Comparison of ENCODE assay signal across 8 cellular contexts in genomic region chr15:72685925-72686794, GRCh38. TPM values are rescaled to one million over a fixed set of nuclear protein-coding genes. Genes with fewer than 3 reads are reported as not detected.
A peak's percentile ranks its signal among the peaks of the same experiment; 100 is the strongest.
DNase-seq lines count a peak whose midpoint lies in the region; ATAC-seq and TF ChIP-seq lines count a peak whose summit lies in the region.

TSS of gene BBS4 (plus strand) at chr15:72686207. CDS start at chr15:72686228, 21 bp downstream.
TSS of gene HIGD2B (minus strand) at chr15:72686182. CDS start at chr15:72676374, 9,808 bp downstream.

- no peaks in the 10 kb centered on the region for H3K36me3 Mint-ChIP-seq in CD4-positive, CD25-positive, alpha-beta regulatory T cell
- H3K36me3 Mint-ChIP-seq in activated CD8-positive, alpha-beta memory T cell treated with anti-CD3 and anti-CD28 coated beads, Interleukin-2, amount 10 ng/mL, durations not matched to agents 7 days and 5 days, result no peaks in the 10 kb centered on the region
- H3K36me3 Mint-ChIP-seq in stimulated activated effector memory CD8-positive, alpha-beta T cell treated with anti-CD3 and anti-CD28 coated beads, Interleukin-12 subunit alpha, Interleukin-12 subunit beta, amount 100 ng/mL, for 72 hours, result no peaks in the 10 kb centered on the region

- H3K9me3 ChIP-seq in CD4-positive, CD25-positive, alpha-beta regulatory T cell (ENCODE audit: control insufficient read depth in 2 of 2, low read length in 2 of 2), result no peaks in the 10 kb centered on the region
- H3K9me3 ChIP-seq in HUES48 (ENCODE audit: control insufficient read depth, insufficient read depth, low read length) (no peaks in the 10 kb centered on the region), muscle layer of duodenum (ENCODE audit: control insufficient read depth in 1 of 2, low read length in 2 of 2) (no peaks in the 10 kb centered on the region)

- no peaks in the 10 kb centered on the region for H3K27me3 Mint-ChIP-seq in CD4-positive, CD25-positive, alpha-beta regulatory T cell
- H3K27me3 Mint-ChIP-seq in activated CD8-positive, alpha-beta memory T cell treated with anti-CD3 and anti-CD28 coated beads, Interleukin-2, amount 10 ng/mL, durations not matched to agents 7 days and 5 days, result peaks cover under 1% of the 10 kb centered on the region

- H3K9me3 Mint-ChIP-seq in CD4-positive, CD25-positive, alpha-beta regulatory T cell, result no peaks in the 10 kb centered on the region
- no peaks in the 10 kb centered on the region for H3K9me3 Mint-ChIP-seq in activated CD8-positive, alpha-beta memory T cell treated with anti-CD3 and anti-CD28 coated beads, Interleukin-2, amount 10 ng/mL, durations not matched to agents 7 days and 5 days (ENCODE audit: low read depth)
- H3K9me3 Mint-ChIP-seq in stimulated activated effector memory CD8-positive, alpha-beta T cell treated with anti-CD3 and anti-CD28 coated beads, Interleukin-12 subunit alpha, Interleukin-12 subunit beta, amount 100 ng/mL, for 72 hours, result no peaks in the 10 kb centered on the region

- peak; percentile 95 for TF ChIP-seq POLR2A in erythroblast (IDR thresholded peaks at IDR 0.05; ENCODE audit: low read length)

- peak; percentile 80 to 94 (median 85) for DNase-seq in CD4-positive, CD25-positive, alpha-beta regulatory T cell
- peak; percentile 95 for DNase-seq in activated CD8-positive, alpha-beta memory T cell treated with anti-CD3 and anti-CD28 coated beads, Interleukin-2, amount 10 ng/mL, durations not matched to agents 7 days and 5 days
- DNase-seq in erythroblast (lab: John Stamatoyannopoulos, UW) (no peak), NCI-H1048 (lab: John Stamatoyannopoulos, UW) (no peak)
- peak; percentile 73 to 93 for DNase-seq in stimulated activated effector memory CD8-positive, alpha-beta T cell treated with anti-CD3 and anti-CD28 coated beads, Interleukin-12 subunit alpha, Interleukin-12 subunit beta, amount 100 ng/mL, for 72 hours (ENCODE audit: low spot score in 2 of 2)

- peak within 1 kb of the TSS; percentile 94 to 98 (median 95) for H3K27ac Mint-ChIP-seq in CD4-positive, CD25-positive, alpha-beta regulatory T cell
- peak within 1 kb of the TSS; percentile 95 for H3K27ac Mint-ChIP-seq in activated CD8-positive, alpha-beta memory T cell treated with anti-CD3 and anti-CD28 coated beads, Interleukin-2, amount 10 ng/mL, durations not matched to agents 7 days and 5 days
- peak within 1 kb of the TSS; percentile 99 for H3K27ac Mint-ChIP-seq in stimulated activated effector memory CD8-positive, alpha-beta T cell treated with anti-CD3 and anti-CD28 coated beads, Interleukin-12 subunit alpha, Interleukin-12 subunit beta, amount 100 ng/mL, for 72 hours

- H3K27me3 ChIP-seq in CD4-positive, CD25-positive, alpha-beta regulatory T cell (ENCODE audit: control insufficient read depth, insufficient read depth, low read length), result no peaks in the 10 kb centered on the region
- H3K27me3 ChIP-seq in HUES48 (ENCODE audit: control insufficient read depth, insufficient read depth, low read length) (no peaks in the 10 kb centered on the region), muscle layer of duodenum (ENCODE audit: low read depth, low read length) (no peaks in the 10 kb centered on the region)

- H3K4me3 Mint-ChIP-seq in CD4-positive, CD25-positive, alpha-beta regulatory T cell, result peak within 1 kb of the TSS; percentile 96 to 98 (median 98)
- H3K4me3 Mint-ChIP-seq in activated CD8-positive, alpha-beta memory T cell treated with anti-CD3 and anti-CD28 coated beads, Interleukin-2, amount 10 ng/mL, durations not matched to agents 7 days and 5 days, result peak within 1 kb of the TSS; percentile 91
- H3K4me3 Mint-ChIP-seq in stimulated activated effector memory CD8-positive, alpha-beta T cell treated with anti-CD3 and anti-CD28 coated beads, Interleukin-12 subunit alpha, Interleukin-12 subunit beta, amount 100 ng/mL, for 72 hours, result peak within 1 kb of the TSS; percentile 98

- H3K36me3 ChIP-seq in CD4-positive, CD25-positive, alpha-beta regulatory T cell (ENCODE audit: control insufficient read depth, insufficient read depth, low read length), result no peaks in the 10 kb centered on the region
- H3K36me3 ChIP-seq in HUES48 (ENCODE audit: control insufficient read depth, insufficient read depth, low read length), result no peaks in the 10 kb centered on the region
- no peaks in the 10 kb centered on the region for H3K36me3 ChIP-seq in muscle layer of duodenum (ENCODE audit: control insufficient read depth in 1 of 2, insufficient read depth in 2 of 2, low read length in 2 of 2)

- H3K27ac ChIP-seq in CD4-positive, CD25-positive, alpha-beta regulatory T cell (ENCODE audit: insufficient read depth, low read length, poor library complexity, severe bottlenecking), result peak within 1 kb of the TSS; percentile 84
- H3K27ac ChIP-seq in HUES48 (ENCODE audit: low read depth, low read length) (peak within 1 kb of the TSS; percentile 95), muscle layer of duodenum (ENCODE audit: low read length) (peak within 1 kb of the TSS; percentile 98)

- peak within 1 kb of the TSS; percentile 77 for H3K9ac ChIP-seq in HUES48 (ENCODE audit: low read depth, low read length)

- peak; percentile 96 to 98 for ATAC-seq in CD4-positive, CD25-positive, alpha-beta regulatory T cell (ENCODE audit: low read depth in 2 of 2)
- peak; percentile 98 for ATAC-seq in GM21390 (IDR thresholded peaks at IDR 0.05; ENCODE audit: unreplicated experiment)
- peak; percentile 97 for ATAC-seq in activated CD8-positive, alpha-beta memory T cell treated with anti-CD3 and anti-CD28 coated beads, Interleukin-2, amount 10 ng/mL, durations not matched to agents 7 days and 5 days
- ATAC-seq in stimulated activated effector memory CD8-positive, alpha-beta T cell treated with anti-CD3 and anti-CD28 coated beads, Interleukin-12 subunit alpha, Interleukin-12 subunit beta, amount 100 ng/mL, for 72 hours, result peak; percentile 98

- peaks cover 18% of the 10 kb centered on the region for H3K4me1 ChIP-seq in CD4-positive, CD25-positive, alpha-beta regulatory T cell (ENCODE audit: control insufficient read depth, insufficient read depth, low read length, poor library complexity, severe bottlenecking)
- no peaks in the 10 kb centered on the region for H3K4me1 ChIP-seq in HUES48 (ENCODE audit: control insufficient read depth, insufficient read depth, low read length)
- peaks cover 5 to 7% of the 10 kb centered on the region in 2 donors for H3K4me1 ChIP-seq in muscle layer of duodenum (ENCODE audit: control insufficient read depth in 1 of 2, insufficient read depth in 2 of 2, low read length in 2 of 2)

- CTCF ChIA-PET in activated CD8-positive, alpha-beta memory T cell treated with anti-CD3 and anti-CD28 coated beads, Interleukin-2, amount 10 ng/mL, durations not matched to agents 7 days and 5 days (lab: Charles Lee), result interaction anchor here (0.7 to 2.8 kb wide), 5 partner anchors 15 to 396 kb away, joined by 3 to 14 read pairs (median 7); no protein-coding TSS in a partner anchor

- H3K4me1 Mint-ChIP-seq in CD4-positive, CD25-positive, alpha-beta regulatory T cell, result peaks cover 10 to 23% (median 13%) of the 10 kb centered on the region in 4 donors
- peaks cover 16% of the 10 kb centered on the region for H3K4me1 Mint-ChIP-seq in activated CD8-positive, alpha-beta memory T cell treated with anti-CD3 and anti-CD28 coated beads, Interleukin-2, amount 10 ng/mL, durations not matched to agents 7 days and 5 days
- peaks cover 7% of the 10 kb centered on the region for H3K4me1 Mint-ChIP-seq in stimulated activated effector memory CD8-positive, alpha-beta T cell treated with anti-CD3 and anti-CD28 coated beads, Interleukin-12 subunit alpha, Interleukin-12 subunit beta, amount 100 ng/mL, for 72 hours

- peak within 1 kb of the TSS; percentile 97 for H3K4me3 ChIP-seq in CD4-positive, CD25-positive, alpha-beta regulatory T cell (ENCODE audit: low read depth, low read length)
- peak within 1 kb of the TSS; percentile 81 for H3K4me3 ChIP-seq in HUES48 (ENCODE audit: low read depth, low read length)
- H3K4me3 ChIP-seq in muscle layer of duodenum (ENCODE audit: low read depth in 1 of 2, low read length in 2 of 2), result peak within 1 kb of the TSS; percentile 80 to 87

RNA-seq across cellular contexts. Expression of gene BBS4, which starts in this region (rescaled TPM):
- 16.1 TPM for total RNA-seq in CD4-positive, CD25-positive, alpha-beta regulatory T cell
- 10 to 100 TPM in 3 of 4 donors, 1 to 10 TPM in 1; 6.3 to 12.9 (median 11.9) TPM for polyA plus RNA-seq in CD4-positive, CD25-positive, alpha-beta regulatory T cell
- total RNA-seq in activated CD8-positive, alpha-beta memory T cell treated with anti-CD3 and anti-CD28 coated beads, Interleukin-2, amount 10 ng/mL, durations not matched to agents 7 days and 5 days, result 10 to 100 TPM; 13.1 to 14.7 TPM

RNA-seq across cellular contexts. Expression of gene HIGD2B, which starts in this region (rescaled TPM):
- total RNA-seq in CD4-positive, CD25-positive, alpha-beta regulatory T cell, result not detected
- polyA plus RNA-seq in CD4-positive, CD25-positive, alpha-beta regulatory T cell, result under 1 TPM in 1 of 4 donors, not detected in 3; 0.16 TPM
- under 1 TPM in 1 of 2 experiments, not detected in 1; 0.53 TPM for total RNA-seq in activated CD8-positive, alpha-beta memory T cell treated with anti-CD3 and anti-CD28 coated beads, Interleukin-2, amount 10 ng/mL, durations not matched to agents 7 days and 5 days

Comparison
In these comparisons a context has a peak if more than half of its experiments do, and no peak if none do; other contexts are left out.
1. DNase-seq: peak in CD4-positive, CD25-positive, alpha-beta regulatory T cell (3 of 3), activated CD8-positive, alpha-beta memory T cell treated with anti-CD3 and anti-CD28 coated beads, Interleukin-2, amount 10 ng/mL, durations not matched to agents 7 days and 5 days (single experiment) and stimulated activated effector memory CD8-positive, alpha-beta T cell treated with anti-CD3 and anti-CD28 coated beads, Interleukin-12 subunit alpha, Interleukin-12 subunit beta, amount 100 ng/mL, for 72 hours (2 of 2); none in erythroblast (0 of 2) and NCI-H1048 (single experiment).
2. Peak in every context shown above with its lines, with median percentiles within 50 percentile points of each other: ATAC-seq, H3K27ac ChIP-seq, H3K4me3 ChIP-seq, H3K27ac Mint-ChIP-seq and H3K4me3 Mint-ChIP-seq.